In the genomic region with DNA sequence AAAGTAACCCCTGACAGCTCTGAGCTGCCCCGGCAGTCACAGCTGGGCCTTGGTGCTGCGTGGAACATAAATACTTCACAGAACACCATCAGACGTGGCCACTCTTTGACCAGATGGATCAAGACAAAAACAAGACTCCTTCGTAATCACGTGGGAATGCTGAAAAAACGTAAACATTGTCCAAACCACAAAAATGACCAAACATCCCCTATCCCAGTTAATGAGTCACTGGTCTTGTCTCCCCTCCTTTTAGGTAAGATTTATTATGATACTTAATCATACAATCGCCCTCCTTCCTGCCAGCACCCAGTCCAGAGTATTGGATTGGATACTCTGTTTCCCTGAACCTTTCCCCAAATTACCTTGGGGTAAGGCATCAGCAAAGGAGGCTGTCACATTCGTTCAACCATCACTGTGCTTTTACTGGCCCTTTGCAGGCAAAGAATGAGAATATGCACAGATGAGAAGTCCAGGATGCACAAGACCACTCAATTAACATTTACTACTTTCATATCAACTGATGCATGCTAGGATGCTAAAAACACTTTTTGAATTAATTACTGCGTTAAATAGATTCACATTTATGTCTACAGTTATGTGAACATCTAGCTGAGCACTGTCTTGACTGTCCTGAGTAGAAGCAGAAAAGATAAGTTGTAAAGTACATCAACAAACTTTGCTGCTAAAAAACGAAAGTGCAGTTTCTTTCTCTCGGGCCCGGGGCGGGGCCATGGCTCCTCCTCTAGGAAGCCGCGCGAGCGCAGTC, we compare ENCODE assay signal across 1 cellular context.
TF ChIP-seq lines count a peak whose summit lies in the region.

No MANE protein-coding gene starts in this region.

TF ChIP-seq in K562, 482 proteins besides CTCF, POLR2A, EP300 and RAD21 (continued from another document and continues in another):
- TF ChIP-seq, protein P1, sequence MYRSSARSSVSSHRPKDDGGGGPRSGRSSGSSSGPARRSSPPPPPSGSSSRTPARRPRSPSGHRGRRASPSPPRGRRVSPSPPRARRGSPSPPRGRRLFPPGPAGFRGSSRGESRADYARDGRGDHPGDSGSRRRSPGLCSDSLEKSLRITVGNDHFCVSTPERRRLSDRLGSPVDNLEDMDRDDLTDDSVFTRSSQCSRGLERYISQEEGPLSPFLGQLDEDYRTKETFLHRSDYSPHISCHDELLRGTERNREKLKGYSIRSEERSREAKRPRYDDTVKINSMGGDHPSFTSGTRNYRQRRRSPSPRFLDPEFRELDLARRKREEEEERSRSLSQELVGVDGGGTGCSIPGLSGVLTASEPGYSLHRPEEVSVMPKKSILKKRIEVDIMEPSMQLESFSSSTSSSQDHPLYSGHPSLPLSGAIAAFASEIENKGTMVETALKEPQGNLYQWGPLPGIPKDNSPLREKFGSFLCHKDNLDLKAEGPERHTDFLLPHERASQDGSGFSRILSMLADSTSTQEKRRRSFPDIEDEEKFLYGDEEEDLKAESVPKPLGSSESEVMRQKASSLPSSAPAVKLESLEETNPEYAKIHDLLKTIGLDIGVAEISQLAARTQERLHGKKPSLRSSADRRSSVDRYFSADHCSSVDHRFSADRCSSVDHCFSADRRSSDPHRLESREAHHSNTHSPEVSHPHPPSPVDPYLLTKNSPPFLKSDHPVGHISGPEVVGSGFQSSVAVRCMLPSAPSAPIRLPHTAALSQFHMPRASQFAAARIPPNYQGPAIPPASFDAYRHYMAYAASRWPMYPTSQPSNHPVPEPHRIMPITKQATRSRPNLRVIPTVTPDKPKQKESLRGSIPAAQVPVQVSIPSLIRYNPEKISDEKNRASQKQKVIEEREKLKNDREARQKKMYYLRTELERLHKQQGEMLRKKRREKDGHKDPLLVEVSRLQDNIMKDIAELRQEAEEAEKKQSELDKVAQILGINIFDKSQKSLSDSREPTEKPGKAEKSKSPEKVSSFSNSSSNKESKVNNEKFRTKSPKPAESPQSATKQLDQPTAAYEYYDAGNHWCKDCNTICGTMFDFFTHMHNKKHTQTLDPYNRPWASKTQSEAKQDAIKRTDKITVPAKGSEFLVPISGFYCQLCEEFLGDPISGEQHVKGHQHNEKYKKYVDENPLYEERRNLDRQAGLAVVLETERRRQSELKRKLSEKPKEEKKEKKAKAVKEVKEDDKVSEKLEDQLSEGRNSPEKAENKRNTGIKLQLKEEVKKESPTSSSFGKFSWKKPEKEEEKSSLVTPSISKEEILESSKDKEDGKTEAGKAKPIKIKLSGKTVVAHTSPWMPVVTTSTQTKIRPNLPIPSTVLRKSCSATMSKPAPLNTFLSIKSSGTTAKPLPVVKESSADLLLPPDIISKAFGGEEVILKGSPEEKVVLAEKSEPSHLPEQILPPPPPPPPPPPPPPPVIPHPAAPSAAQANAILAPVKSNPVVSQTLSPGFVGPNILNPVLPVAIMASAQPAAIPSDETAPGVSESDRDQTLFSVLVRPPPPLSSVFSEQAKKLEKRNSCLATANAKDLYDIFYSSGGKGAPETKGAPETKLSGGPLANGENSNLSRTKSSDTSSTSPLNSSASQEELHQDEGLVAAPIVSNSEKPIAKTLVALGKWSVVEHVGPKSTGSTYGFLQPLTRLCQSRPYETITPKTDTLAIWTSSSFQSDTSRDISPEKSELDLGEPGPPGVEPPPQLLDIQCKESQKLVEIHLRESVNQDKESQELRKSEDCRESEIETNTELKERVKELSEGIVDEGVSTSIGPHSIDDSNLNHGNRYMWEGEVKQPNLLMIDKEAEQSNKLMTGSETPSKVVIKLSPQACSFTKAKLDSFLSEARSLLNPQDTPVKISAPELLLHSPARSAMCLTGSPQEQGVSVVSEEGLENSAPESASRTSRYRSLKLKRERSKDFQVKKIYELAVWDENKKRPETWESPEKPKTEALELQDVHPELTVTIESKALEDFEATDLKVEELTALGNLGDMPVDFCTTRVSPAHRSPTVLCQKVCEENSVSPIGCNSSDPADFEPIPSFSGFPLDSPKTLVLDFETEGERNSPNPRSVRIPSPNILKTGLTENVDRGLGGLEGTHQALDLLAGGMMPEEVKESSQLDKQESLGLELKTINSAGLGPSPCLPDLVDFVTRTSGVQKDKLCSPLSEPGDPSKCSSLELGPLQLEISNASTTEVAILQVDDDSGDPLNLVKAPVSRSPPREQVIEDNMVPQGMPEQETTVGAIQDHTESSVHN (IDR thresholded peaks at IDR 0.05; ENCODE audit: borderline replicate concordance in 1 of 2, low read depth in 1 of 2): peak in 1 of 2 experiments; percentile 79; a peak in 2 of 4 replicates
- TF ChIP-seq, protein P2, sequence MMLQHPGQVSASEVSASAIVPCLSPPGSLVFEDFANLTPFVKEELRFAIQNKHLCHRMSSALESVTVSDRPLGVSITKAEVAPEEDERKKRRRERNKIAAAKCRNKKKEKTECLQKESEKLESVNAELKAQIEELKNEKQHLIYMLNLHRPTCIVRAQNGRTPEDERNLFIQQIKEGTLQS (IDR thresholded peaks at IDR 0.05): peak; percentile 75
- TF ChIP-seq, protein P2 (CRISPR knock-in tag; conservative IDR thresholded peaks at IDR 0.05): no peak
- TF ChIP-seq SOX6 (IDR thresholded peaks at IDR 0.05): peak; percentile 56
- TF ChIP-seq, protein P3, sequence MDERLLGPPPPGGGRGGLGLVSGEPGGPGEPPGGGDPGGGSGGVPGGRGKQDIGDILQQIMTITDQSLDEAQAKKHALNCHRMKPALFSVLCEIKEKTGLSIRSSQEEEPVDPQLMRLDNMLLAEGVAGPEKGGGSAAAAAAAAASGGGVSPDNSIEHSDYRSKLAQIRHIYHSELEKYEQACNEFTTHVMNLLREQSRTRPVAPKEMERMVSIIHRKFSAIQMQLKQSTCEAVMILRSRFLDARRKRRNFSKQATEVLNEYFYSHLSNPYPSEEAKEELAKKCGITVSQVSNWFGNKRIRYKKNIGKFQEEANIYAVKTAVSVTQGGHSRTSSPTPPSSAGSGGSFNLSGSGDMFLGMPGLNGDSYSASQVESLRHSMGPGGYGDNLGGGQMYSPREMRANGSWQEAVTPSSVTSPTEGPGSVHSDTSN (CRISPR knock-in tag; IDR thresholded peaks at IDR 0.05; ENCODE audit: low read depth): no peak
- TF ChIP-seq, protein P3 (tag; conservative IDR thresholded peaks at IDR 0.05; ENCODE audit: low read depth): peak; percentile 83
- TF ChIP-seq YBX1 (IDR thresholded peaks at IDR 0.05): no peak
- peak; percentile 50 for TF ChIP-seq TAF9B (IDR thresholded peaks at IDR 0.05; ENCODE audit: partially characterized antibody)
- TF ChIP-seq MAZ (CRISPR knock-in tag; conservative IDR thresholded peaks at IDR 0.05 in 1 of 2, IDR thresholded peaks at IDR 0.05 in 1 of 2): 0 out of 4 replicates have a peak, but pooled peaks of 1 of the 2 experiments have one; percentile 40
- 0 out of 2 replicates have a peak, but pooled peaks have one; percentile 44 for TF ChIP-seq SMARCC2 (IDR thresholded peaks at IDR 0.05; ENCODE audit: low read depth)
- peak; percentile 97 for TF ChIP-seq MEIS2 (IDR thresholded peaks at IDR 0.05; ENCODE audit: partially characterized antibody)
- no peak for TF ChIP-seq MCM3 (IDR thresholded peaks at IDR 0.05)
- TF ChIP-seq, protein P4, sequence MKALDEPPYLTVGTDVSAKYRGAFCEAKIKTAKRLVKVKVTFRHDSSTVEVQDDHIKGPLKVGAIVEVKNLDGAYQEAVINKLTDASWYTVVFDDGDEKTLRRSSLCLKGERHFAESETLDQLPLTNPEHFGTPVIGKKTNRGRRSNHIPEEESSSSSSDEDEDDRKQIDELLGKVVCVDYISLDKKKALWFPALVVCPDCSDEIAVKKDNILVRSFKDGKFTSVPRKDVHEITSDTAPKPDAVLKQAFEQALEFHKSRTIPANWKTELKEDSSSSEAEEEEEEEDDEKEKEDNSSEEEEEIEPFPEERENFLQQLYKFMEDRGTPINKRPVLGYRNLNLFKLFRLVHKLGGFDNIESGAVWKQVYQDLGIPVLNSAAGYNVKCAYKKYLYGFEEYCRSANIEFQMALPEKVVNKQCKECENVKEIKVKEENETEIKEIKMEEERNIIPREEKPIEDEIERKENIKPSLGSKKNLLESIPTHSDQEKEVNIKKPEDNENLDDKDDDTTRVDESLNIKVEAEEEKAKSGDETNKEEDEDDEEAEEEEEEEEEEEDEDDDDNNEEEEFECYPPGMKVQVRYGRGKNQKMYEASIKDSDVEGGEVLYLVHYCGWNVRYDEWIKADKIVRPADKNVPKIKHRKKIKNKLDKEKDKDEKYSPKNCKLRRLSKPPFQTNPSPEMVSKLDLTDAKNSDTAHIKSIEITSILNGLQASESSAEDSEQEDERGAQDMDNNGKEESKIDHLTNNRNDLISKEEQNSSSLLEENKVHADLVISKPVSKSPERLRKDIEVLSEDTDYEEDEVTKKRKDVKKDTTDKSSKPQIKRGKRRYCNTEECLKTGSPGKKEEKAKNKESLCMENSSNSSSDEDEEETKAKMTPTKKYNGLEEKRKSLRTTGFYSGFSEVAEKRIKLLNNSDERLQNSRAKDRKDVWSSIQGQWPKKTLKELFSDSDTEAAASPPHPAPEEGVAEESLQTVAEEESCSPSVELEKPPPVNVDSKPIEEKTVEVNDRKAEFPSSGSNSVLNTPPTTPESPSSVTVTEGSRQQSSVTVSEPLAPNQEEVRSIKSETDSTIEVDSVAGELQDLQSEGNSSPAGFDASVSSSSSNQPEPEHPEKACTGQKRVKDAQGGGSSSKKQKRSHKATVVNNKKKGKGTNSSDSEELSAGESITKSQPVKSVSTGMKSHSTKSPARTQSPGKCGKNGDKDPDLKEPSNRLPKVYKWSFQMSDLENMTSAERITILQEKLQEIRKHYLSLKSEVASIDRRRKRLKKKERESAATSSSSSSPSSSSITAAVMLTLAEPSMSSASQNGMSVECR (CRISPR knock-in tag; IDR thresholded peaks at IDR 0.05): peak; percentile 53; the same call in 1 of the 2 replicates
- peak; percentile 69 for TF ChIP-seq FOSL1 (tag; conservative IDR thresholded peaks at IDR 0.05)
- TF ChIP-seq, protein P5, sequence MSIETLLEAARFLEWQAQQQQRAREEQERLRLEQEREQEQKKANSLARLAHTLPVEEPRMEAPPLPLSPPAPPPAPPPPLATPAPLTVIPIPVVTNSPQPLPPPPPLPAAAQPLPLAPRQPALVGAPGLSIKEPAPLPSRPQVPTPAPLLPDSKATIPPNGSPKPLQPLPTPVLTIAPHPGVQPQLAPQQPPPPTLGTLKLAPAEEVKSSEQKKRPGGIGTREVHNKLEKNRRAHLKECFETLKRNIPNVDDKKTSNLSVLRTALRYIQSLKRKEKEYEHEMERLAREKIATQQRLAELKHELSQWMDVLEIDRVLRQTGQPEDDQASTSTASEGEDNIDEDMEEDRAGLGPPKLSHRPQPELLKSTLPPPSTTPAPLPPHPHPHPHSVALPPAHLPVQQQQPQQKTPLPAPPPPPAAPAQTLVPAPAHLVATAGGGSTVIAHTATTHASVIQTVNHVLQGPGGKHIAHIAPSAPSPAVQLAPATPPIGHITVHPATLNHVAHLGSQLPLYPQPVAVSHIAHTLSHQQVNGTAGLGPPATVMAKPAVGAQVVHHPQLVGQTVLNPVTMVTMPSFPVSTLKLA (conservative IDR thresholded peaks at IDR 0.05): peak; percentile 57 to 70
- TF ChIP-seq, protein P6, sequence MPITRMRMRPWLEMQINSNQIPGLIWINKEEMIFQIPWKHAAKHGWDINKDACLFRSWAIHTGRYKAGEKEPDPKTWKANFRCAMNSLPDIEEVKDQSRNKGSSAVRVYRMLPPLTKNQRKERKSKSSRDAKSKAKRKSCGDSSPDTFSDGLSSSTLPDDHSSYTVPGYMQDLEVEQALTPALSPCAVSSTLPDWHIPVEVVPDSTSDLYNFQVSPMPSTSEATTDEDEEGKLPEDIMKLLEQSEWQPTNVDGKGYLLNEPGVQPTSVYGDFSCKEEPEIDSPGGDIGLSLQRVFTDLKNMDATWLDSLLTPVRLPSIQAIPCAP (CRISPR knock-in tag; IDR thresholded peaks at IDR 0.05; ENCODE audit: borderline replicate concordance): no peak
- TF ChIP-seq FOXK2 (conservative IDR thresholded peaks at IDR 0.05 in 1 of 2, IDR thresholded peaks at IDR 0.05 in 1 of 2; ENCODE audit: low read depth in 2 of 2): peak; percentile 88 to 91
- peak; percentile 58 for TF ChIP-seq ARID1B (IDR thresholded peaks at IDR 0.05)
- no peak for TF ChIP-seq ATF7 (IDR thresholded peaks at IDR 0.05)
- TF ChIP-seq NCOR1 (IDR thresholded peaks at IDR 0.05): peak; percentile 11; the same call in 1 of the 2 replicates
- TF ChIP-seq, protein P7, sequence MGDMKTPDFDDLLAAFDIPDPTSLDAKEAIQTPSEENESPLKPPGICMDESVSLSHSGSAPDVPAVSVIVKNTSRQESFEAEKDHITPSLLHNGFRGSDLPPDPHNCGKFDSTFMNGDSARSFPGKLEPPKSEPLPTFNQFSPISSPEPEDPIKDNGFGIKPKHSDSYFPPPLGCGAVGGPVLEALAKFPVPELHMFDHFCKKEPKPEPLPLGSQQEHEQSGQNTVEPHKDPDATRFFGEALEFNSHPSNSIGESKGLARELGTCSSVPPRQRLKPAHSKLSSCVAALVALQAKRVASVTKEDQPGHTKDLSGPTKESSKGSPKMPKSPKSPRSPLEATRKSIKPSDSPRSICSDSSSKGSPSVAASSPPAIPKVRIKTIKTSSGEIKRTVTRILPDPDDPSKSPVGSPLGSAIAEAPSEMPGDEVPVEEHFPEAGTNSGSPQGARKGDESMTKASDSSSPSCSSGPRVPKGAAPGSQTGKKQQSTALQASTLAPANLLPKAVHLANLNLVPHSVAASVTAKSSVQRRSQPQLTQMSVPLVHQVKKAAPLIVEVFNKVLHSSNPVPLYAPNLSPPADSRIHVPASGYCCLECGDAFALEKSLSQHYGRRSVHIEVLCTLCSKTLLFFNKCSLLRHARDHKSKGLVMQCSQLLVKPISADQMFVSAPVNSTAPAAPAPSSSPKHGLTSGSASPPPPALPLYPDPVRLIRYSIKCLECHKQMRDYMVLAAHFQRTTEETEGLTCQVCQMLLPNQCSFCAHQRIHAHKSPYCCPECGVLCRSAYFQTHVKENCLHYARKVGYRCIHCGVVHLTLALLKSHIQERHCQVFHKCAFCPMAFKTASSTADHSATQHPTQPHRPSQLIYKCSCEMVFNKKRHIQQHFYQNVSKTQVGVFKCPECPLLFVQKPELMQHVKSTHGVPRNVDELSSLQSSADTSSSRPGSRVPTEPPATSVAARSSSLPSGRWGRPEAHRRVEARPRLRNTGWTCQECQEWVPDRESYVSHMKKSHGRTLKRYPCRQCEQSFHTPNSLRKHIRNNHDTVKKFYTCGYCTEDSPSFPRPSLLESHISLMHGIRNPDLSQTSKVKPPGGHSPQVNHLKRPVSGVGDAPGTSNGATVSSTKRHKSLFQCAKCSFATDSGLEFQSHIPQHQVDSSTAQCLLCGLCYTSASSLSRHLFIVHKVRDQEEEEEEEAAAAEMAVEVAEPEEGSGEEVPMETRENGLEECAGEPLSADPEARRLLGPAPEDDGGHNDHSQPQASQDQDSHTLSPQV (IDR thresholded peaks at IDR 0.05): 0 out of 2 replicates have a peak, but pooled peaks have one; percentile 53
- TF ChIP-seq KDM2B (CRISPR knock-in tag; IDR thresholded peaks at IDR 0.05): no peak
- TF ChIP-seq ARHGAP35 (IDR thresholded peaks at IDR 0.05; ENCODE audit: partially characterized antibody): no peak
